ENCODE assay signal across 12 cellular contexts in genomic region chr11:64123102-64123434, GRCh38. TPM values are rescaled to one million over a fixed set of nuclear protein-coding genes. Genes with fewer than 3 reads are reported as not detected.
DNase-seq lines count a peak whose midpoint lies in the region; ATAC-seq and TF ChIP-seq lines count a peak whose summit lies in the region.
"Had no signal": no experiment of that assay in that cellular context is flagged by ENCODE, and none has a peak within 500 bp of the region (broad histone marks: within the 10 kb centered on the region; RNA-seq: fewer than 3 reads in every experiment).

No MANE protein-coding gene starts in this region.

- no peaks in the 10 kb centered on the region for H3K36me3 ChIP-seq in GM23338 (ENCODE audit: insufficient read depth)
- no peaks in the 10 kb centered on the region for H3K36me3 ChIP-seq in rectal smooth muscle tissue (ENCODE audit: control insufficient read depth, insufficient read depth, low read length)

- peaks cover 63% of the 10 kb centered on the region for H3K4me1 Mint-ChIP-seq in GM23338
- H3K4me1 Mint-ChIP-seq in glutamatergic neuron (ENCODE audit: low read depth, unreplicated experiment), result peaks cover 28% of the 10 kb centered on the region
- H3K4me1 Mint-ChIP-seq in activated CD4-positive, alpha-beta T cell treated with anti-CD3 and anti-CD28 coated beads, Interleukin-2, amount 10 ng/mL, durations not matched to agents 7 days and 5 days, result peaks cover 14% of the 10 kb centered on the region
- H3K4me1 Mint-ChIP-seq: CD8-positive, alpha-beta memory T cell had no signal

- no peak overlapping the region for H3K9ac ChIP-seq in rectal smooth muscle tissue (ENCODE audit: low read length)

- H3K9me3 Mint-ChIP-seq in GM23338, result no peaks in the 10 kb centered on the region
- peaks cover 4% of the 10 kb centered on the region for H3K9me3 Mint-ChIP-seq in glutamatergic neuron (ENCODE audit: unreplicated experiment)
- no peaks in the 10 kb centered on the region for H3K9me3 Mint-ChIP-seq in activated CD4-positive, alpha-beta T cell treated with anti-CD3 and anti-CD28 coated beads, Interleukin-2, amount 10 ng/mL, durations not matched to agents 7 days and 5 days
- H3K9me3 Mint-ChIP-seq: activated T-cell treated with anti-CD3 and anti-CD28 coated beads, Interleukin-2, amount 50 U/mL, for 24 hours; CD8-positive, alpha-beta memory T cell; HFFc6 had no signal

- H3K4me3 Mint-ChIP-seq in GM23338, result no peak overlapping the region
- H3K4me3 Mint-ChIP-seq in glutamatergic neuron (ENCODE audit: unreplicated experiment), result no peak overlapping the region
- H3K4me3 Mint-ChIP-seq in activated CD4-positive, alpha-beta T cell treated with anti-CD3 and anti-CD28 coated beads, Interleukin-2, amount 10 ng/mL, durations not matched to agents 7 days and 5 days, result no peak overlapping the region
- H3K4me3 Mint-ChIP-seq: activated T-cell treated with anti-CD3 and anti-CD28 coated beads, Interleukin-2, amount 50 U/mL, for 24 hours; CD8-positive, alpha-beta memory T cell had no signal

- no peak overlapping the region for H2AFZ ChIP-seq in GM23338

- no peak overlapping the region for H3K4me2 ChIP-seq in GM23338

- no peak for TF ChIP-seq CTCF in GM23338 (conservative IDR thresholded peaks at IDR 0.05; ENCODE audit: low read depth in 2 of 2)
- TF ChIP-seq CTCF in glutamatergic neuron (IDR thresholded peaks at IDR 0.05; ENCODE audit: partially characterized antibody, unreplicated experiment), result no peak

- peaks cover 33% of the 10 kb centered on the region for H3K4me1 ChIP-seq in GM23338 (ENCODE audit: insufficient read depth)
- peaks cover 7% of the 10 kb centered on the region for H3K4me1 ChIP-seq in rectal smooth muscle tissue (ENCODE audit: control insufficient read depth, insufficient read depth, low read length)

- H3K27me3 ChIP-seq in GM23338 (ENCODE audit: insufficient read depth) (peaks cover 6% of the 10 kb centered on the region; the same call in 1 of the 2 replicates), rectal smooth muscle tissue (ENCODE audit: control insufficient read depth, insufficient read depth, low read length) (no peaks in the 10 kb centered on the region)

- ATAC-seq in GM23338, result no peak

- no peaks in the 10 kb centered on the region for H3K9me2 ChIP-seq in GM23338 (ENCODE audit: insufficient read depth)

- POLR2A ChIA-PET in activated CD4-positive, alpha-beta T cell treated with anti-CD3 and anti-CD28 coated beads, Interleukin-2, amount 10 ng/mL, durations not matched to agents 7 days and 5 days (lab: Charles Lee), result no interaction called here

- H3K27ac ChIP-seq in GM23338 (ENCODE audit: low read depth), result peak overlapping the region; percentile 59; the same call in 1 of the 2 replicates
- H3K27ac ChIP-seq in rectal smooth muscle tissue (ENCODE audit: low read depth, low read length), result peak overlapping the region; percentile 16

- CTCF ChIA-PET in activated CD4-positive, alpha-beta T cell treated with anti-CD3 and anti-CD28 coated beads, Interleukin-2, amount 10 ng/mL, durations not matched to agents 7 days and 5 days (lab: Charles Lee), result no interaction called here

- H3K27ac Mint-ChIP-seq in GM23338, result no peak overlapping the region
- no peak overlapping the region for H3K27ac Mint-ChIP-seq in glutamatergic neuron (ENCODE audit: unreplicated experiment)
- H3K27ac Mint-ChIP-seq in activated CD4-positive, alpha-beta T cell treated with anti-CD3 and anti-CD28 coated beads, Interleukin-2, amount 10 ng/mL, durations not matched to agents 7 days and 5 days, result no peak overlapping the region
- H3K27ac Mint-ChIP-seq: activated T-cell treated with anti-CD3 and anti-CD28 coated beads, Interleukin-2, amount 50 U/mL, for 24 hours; CD8-positive, alpha-beta memory T cell had no signal

- no peak for DNase-seq in GM23338 (ENCODE audit: low spot score)
- peak; percentile 60 for DNase-seq in NCI-H2171 (lab: John Stamatoyannopoulos, UW)
- DNase-seq in cerebellum (ENCODE audit: low spot score), result peak; percentile 88
- DNase-seq in SKM-1 treated with dmso at 0.1 percent for 144 hours (lab: John Stamatoyannopoulos, UW; ENCODE audit: unreplicated experiment), result no peak
- no peak for DNase-seq in UCSD-AML1 (lab: John Stamatoyannopoulos, UW; ENCODE audit: unreplicated experiment)
- DNase-seq in glutamatergic neuron, result no peak
- no peak for DNase-seq in activated CD4-positive, alpha-beta T cell treated with anti-CD3 and anti-CD28 coated beads, Interleukin-2, amount 10 ng/mL, durations not matched to agents 7 days and 5 days
- DNase-seq: activated CD4-positive, CD25-positive, alpha-beta regulatory T cell treated with anti-CD3 and anti-CD28 coated beads, Interleukin-2, amount 50 U/mL, for 72 hours; activated T-cell treated with anti-CD3 and anti-CD28 coated beads, Interleukin-2, amount 50 U/mL, for 24 hours; CD8-positive, alpha-beta memory T cell; HFFc6 had no signal

- no peaks in the 10 kb centered on the region for H3K79me2 ChIP-seq in GM23338 (replicated peaks; ENCODE audit: insufficient read depth)

- H3K4me3 ChIP-seq in GM23338 (no peak overlapping the region), rectal smooth muscle tissue (ENCODE audit: low read length) (no peak overlapping the region)

- H3K27me3 Mint-ChIP-seq in GM23338 (ENCODE audit: insufficient read depth, low read depth, poor library complexity) (peaks cover 40% of the 10 kb centered on the region), glutamatergic neuron (ENCODE audit: unreplicated experiment) (peaks cover 8% of the 10 kb centered on the region)
- H3K27me3 Mint-ChIP-seq in activated CD4-positive, alpha-beta T cell treated with anti-CD3 and anti-CD28 coated beads, Interleukin-2, amount 10 ng/mL, durations not matched to agents 7 days and 5 days, result peaks cover 3% of the 10 kb centered on the region
- H3K27me3 Mint-ChIP-seq: activated T-cell treated with anti-CD3 and anti-CD28 coated beads, Interleukin-2, amount 50 U/mL, for 24 hours; CD8-positive, alpha-beta memory T cell had no signal

- H3K36me3 Mint-ChIP-seq in GM23338 (ENCODE audit: low read depth), result no peaks in the 10 kb centered on the region
- no peaks in the 10 kb centered on the region for H3K36me3 Mint-ChIP-seq in glutamatergic neuron (ENCODE audit: unreplicated experiment)
- H3K36me3 Mint-ChIP-seq in activated CD4-positive, alpha-beta T cell treated with anti-CD3 and anti-CD28 coated beads, Interleukin-2, amount 10 ng/mL, durations not matched to agents 7 days and 5 days (ENCODE audit: low read depth), result no peaks in the 10 kb centered on the region
- H3K36me3 Mint-ChIP-seq: CD8-positive, alpha-beta memory T cell had no signal

- H4K20me1 ChIP-seq in GM23338 (replicated peaks; ENCODE audit: insufficient read depth), result no peaks in the 10 kb centered on the region; the same call in 1 of the 2 replicates

- peaks cover 5% of the 10 kb centered on the region; the same call in 1 of the 2 replicates for H3F3A ChIP-seq in GM23338 (replicated peaks; ENCODE audit: low read depth)

TF ChIP-seq in GM23338, 12 proteins besides CTCF, POLR2A, EP300 and RAD21:
- TF ChIP-seq EZH2 (IDR thresholded peaks at IDR 0.05; ENCODE audit: low read depth, unreplicated experiment) (no peak), EZH2phosphoT487 (IDR thresholded peaks at IDR 0.05; ENCODE audit: unreplicated experiment) (no peak), CREB1 (CRISPR knock-in tag; IDR thresholded peaks at IDR 0.05; ENCODE audit: low read depth) (no peak)

RNA-seq across cellular contexts. Expression of gene MACROD1, which starts 42.8 kb away (rescaled TPM):
- 22.2 and 33.0 TPM in 2 replicates for total RNA-seq in GM23338 (2014; rRNA removed; shearing (Covaris generic))
- polyA plus RNA-seq in GM23338 (2016; fragmentation: Nextera tagmentation; extraction: Ambion mirVana), result 51.3 and 51.6 TPM in 2 replicates
- total RNA-seq in cerebellum (6.9 TPM), glutamatergic neuron (ENCODE audit: unreplicated experiment) (12.7 TPM)
- 10 to 100 TPM in 1 of 2 experiments, 1 to 10 TPM in 1; 9.2 to 11.6 TPM for total RNA-seq in activated CD4-positive, alpha-beta T cell treated with anti-CD3 and anti-CD28 coated beads, Interleukin-2, amount 10 ng/mL, durations not matched to agents 7 days and 5 days

Comparison
In these comparisons a context has a peak if more than half of its experiments do, and no peak if none do; other contexts are left out.
1. DNase-seq: peak in NCI-H2171 (single experiment) and cerebellum (single experiment); none in GM23338 (single experiment), SKM-1 treated with dmso at 0.1 percent for 144 hours (single experiment), UCSD-AML1 (single experiment), glutamatergic neuron (single experiment) and activated CD4-positive, alpha-beta T cell treated with anti-CD3 and anti-CD28 coated beads, Interleukin-2, amount 10 ng/mL, durations not matched to agents 7 days and 5 days (single experiment).